Comparison of ENCODE assay signal across 9 cellular contexts in genomic region chr19:46716013-46716671, GRCh38. TPM values are rescaled to one million over a fixed set of nuclear protein-coding genes. Genes with fewer than 3 reads are reported as not detected.
DNase-seq lines count a peak whose midpoint lies in the region; ATAC-seq, FAIRE-seq and TF ChIP-seq lines count a peak whose summit lies in the region.
"Had no signal": no experiment of that assay in that cellular context is flagged by ENCODE, and none has a peak within 500 bp of the region (broad histone marks: within the 10 kb centered on the region; RNA-seq: fewer than 3 reads in every experiment).

No MANE protein-coding gene starts in this region.

- H3K9me3 ChIP-seq in Loucy (ENCODE audit: insufficient read depth, low read depth, low read length) (no peaks in the 10 kb centered on the region), K562 (replicated peaks; ENCODE audit: control insufficient read depth, insufficient read depth, low read depth, low read length) (no peaks in the 10 kb centered on the region), transverse colon (no peaks in the 10 kb centered on the region)

- H2AFZ ChIP-seq in Loucy (ENCODE audit: low read length) (no peak overlapping the region), K562 (ENCODE audit: low read depth, low read length) (peak overlapping the region; percentile 77; the same call in 1 of the 2 replicates)

- FAIRE-seq in K562 (lab: Jason Lieb, UNC) = no peak

- H4K20me1 ChIP-seq in Loucy (ENCODE audit: insufficient read depth, low read length, poor library complexity, severe bottlenecking) (peaks cover 31% of the 10 kb centered on the region), K562 (replicated peaks; ENCODE audit: control insufficient read depth, insufficient read depth, low read length) (peaks cover 4% of the 10 kb centered on the region; the same call in 1 of the 2 replicates)

- H3K4me2 ChIP-seq in Loucy (ENCODE audit: low read depth, low read length, poor library complexity, severe bottlenecking) (peak overlapping the region; percentile 98), K562 (ENCODE audit: insufficient read depth, low read length) (peak overlapping the region; percentile 94)

- peak; percentile 2 for ATAC-seq in K562
- ATAC-seq in GM21717 (IDR thresholded peaks at IDR 0.05; ENCODE audit: unreplicated experiment) = no peak

- peak overlapping the region; percentile 94 to 96 for H3K4me3 Mint-ChIP-seq in CD14-positive monocyte

- TF ChIP-seq POLR2A in K562 (conservative IDR thresholded peaks at IDR 0.05) = no peak
- no peak for TF ChIP-seq POLR2A in lower leg skin (IDR thresholded peaks at IDR 0.05)
- no peak for TF ChIP-seq POLR2A in transverse colon (IDR thresholded peaks at IDR 0.05)

- H3K4me1 ChIP-seq in Loucy (ENCODE audit: insufficient read depth, low read length, poor library complexity, severe bottlenecking) (peaks cover 52% of the 10 kb centered on the region), K562 (replicated peaks in 1 of 2; ENCODE audit: control insufficient read depth in 2 of 2, insufficient read depth in 2 of 2, low read length in 2 of 2) (peaks cover 22 to 60% of the 10 kb centered on the region in 2 experiments), transverse colon (peaks cover 20 to 41% (median 32%) of the 10 kb centered on the region in 4 donors)

- peaks cover 9 to 23% (median 13%) of the 10 kb centered on the region in 3 donors for H3K27me3 Mint-ChIP-seq in CD14-positive monocyte (ENCODE audit: low read depth in 3 of 3)

- intact Hi-C loops in CD14-positive monocyte (cut with micrococcal nuclease) (loop anchor here (2.0 to 10.0 kb wide), 2 partner anchors 15 to 101 kb away; no protein-coding TSS in a partner anchor), K562 (cut with micrococcal nuclease) (no loop called here), lower leg skin (cut with DNase I; ENCODE audit: low total_unique reads) (no loop called here), transverse colon (cut with DNase I; ENCODE audit: low total_unique reads) (no loop called here)

- H3K79me2 ChIP-seq in Loucy (ENCODE audit: insufficient read depth, low read length) (peaks cover 57% of the 10 kb centered on the region), K562 (ENCODE audit: control insufficient read depth, insufficient read depth, low read length) (peaks cover 27% of the 10 kb centered on the region)

- TF ChIP-seq EP300 in K562 (IDR thresholded peaks at IDR 0.05; ENCODE audit: low read length) (no peak), transverse colon (IDR thresholded peaks at IDR 0.05; ENCODE audit: low read depth) (no peak)

- CTCF ChIA-PET in K562 (lab: Yijun Ruan, JAX; ENCODE audit: low intra/inter-chr PET ratio) = no interaction called here

- peak overlapping the region in 6 of 7 donors; percentile 40 to 93 (median 90) for H3K27ac Mint-ChIP-seq in CD14-positive monocyte

- peaks cover 55% of the 10 kb centered on the region for H3K4me1 Mint-ChIP-seq in CD14-positive monocyte

- H3K36me3 Mint-ChIP-seq in CD14-positive monocyte = peaks cover 16 to 39% of the 10 kb centered on the region in 2 donors

- peaks cover 18% of the 10 kb centered on the region; the same call in 1 of the 2 replicates for H3K36me3 ChIP-seq in Loucy (ENCODE audit: insufficient read depth, low read length)
- peaks cover 33% of the 10 kb centered on the region; the same call in 2 of the 3 replicates for H3K36me3 ChIP-seq in K562 (ENCODE audit: control insufficient read depth, insufficient read depth, low read length)
- peaks cover 0 to 8% (median 0%) of the 10 kb centered on the region in 4 donors for H3K36me3 ChIP-seq in transverse colon

- H3K27me3 ChIP-seq in Loucy (ENCODE audit: insufficient read depth, low read length, poor library complexity, severe bottlenecking) (peaks cover 8% of the 10 kb centered on the region), K562 (ENCODE audit: control insufficient read depth in 2 of 2, insufficient read depth in 2 of 2, low read length in 2 of 2) (no peaks in the 10 kb centered on the region), transverse colon (no peaks in the 10 kb centered on the region)

- H3K9ac ChIP-seq in Loucy (ENCODE audit: low read depth, low read length, poor library complexity, severe bottlenecking) = peak overlapping the region; percentile 100
- peak overlapping the region; percentile 85 to 93 for H3K9ac ChIP-seq in K562 (ENCODE audit: insufficient read depth in 1 of 2, low read depth in 2 of 2, low read length in 2 of 2)

- TF ChIP-seq RAD21 in K562 (CRISPR knock-in tag; conservative IDR thresholded peaks at IDR 0.05 in 1 of 2, IDR thresholded peaks at IDR 0.05 in 1 of 2) = no peak

- peaks cover 0 to 3% (median 0%) of the 10 kb centered on the region in 7 donors for H3K9me3 Mint-ChIP-seq in CD14-positive monocyte

- BruUV-seq in K562 (replicated peaks; lab: Mats Ljungman, UMichigan) = no TSS peak

- peak overlapping the region; percentile 89 for H3K27ac ChIP-seq in K562 (ENCODE audit: extremely low read depth, low read depth, low read length)
- peak overlapping the region; percentile 95 to 96 (median 95) for H3K27ac ChIP-seq in transverse colon

- in situ Hi-C loops in K562 (cut with MboI) = no loop called here
- in situ Hi-C loops in transverse colon (cut with MboI; ENCODE audit: low pct_ligation_motif_present in 1 of 4, low pct_unique_long_range_greater_than_20kb in 1 of 4, low sequenced_read_pairs in 3 of 4) = no loop called here
- in situ Hi-C loops in G401 (cut with HindIII; ENCODE audit: low sequenced_read_pairs) = no loop called here

- TF ChIP-seq CTCF in CD14-positive monocyte (IDR thresholded peaks at IDR 0.05) = no peak
- TF ChIP-seq CTCF in Loucy (conservative IDR thresholded peaks at IDR 0.05; ENCODE audit: low read length) = peak; percentile 43
- TF ChIP-seq CTCF in K562 (IDR thresholded peaks at IDR 0.05 in 2 of 3, conservative IDR thresholded peaks at IDR 0.05 in 1 of 3; ENCODE audit: insufficient read depth in 2 of 3, low read depth in 1 of 3, low read length in 3 of 3) = peak in 2 of 3 experiments; percentile 7 to 22; a peak in 1 of 6 replicates
- TF ChIP-seq CTCF in lower leg skin (IDR thresholded peaks at IDR 0.05) = no peak
- TF ChIP-seq CTCF in transverse colon (IDR thresholded peaks at IDR 0.05) = no peak

- peaks cover 16% of the 10 kb centered on the region for H3F3A ChIP-seq in Loucy (ENCODE audit: low read depth)

- H3K9me2 ChIP-seq in Loucy (replicated peaks; ENCODE audit: low read depth, low read length) = no peaks in the 10 kb centered on the region

- POLR2A ChIA-PET in K562 (lab: Yijun Ruan, JAX) = interaction anchor here (0.6 to 2.7 kb wide), 10 partner anchors 9 to 115 kb away, joined by 3 to 7 read pairs (median 4); partner anchors contain the start of genes CALM3 and SLC1A5

- 2% methylated on average over 22 of the region's 42 CpGs for WGBS in K562 (ENCODE audit: insufficient coverage, low coverage, missing lambda C conversion rate)
- 2 to 3% methylated on average over 29 to 39 of the region's 42 CpGs for WGBS in lower leg skin, 2 donors
- 0% methylated on average over 25 of the region's 42 CpGs; no CpG with 5 or more reads in 1 of the 2 donors for WGBS in transverse colon (ENCODE audit: low coverage in 1 of 2), 2 donors

- no peaks in the 10 kb centered on the region for H3K9me1 ChIP-seq in K562 (ENCODE audit: control insufficient read depth, insufficient read depth, low read length)

- H3K4me3 ChIP-seq in Loucy (ENCODE audit: low read length, poor library complexity, severe bottlenecking) = peak overlapping the region; percentile 85
- H3K4me3 ChIP-seq in K562 = peak overlapping the region; percentile 70
- H3K4me3 ChIP-seq in lower leg skin (ENCODE audit: low read depth, poor library complexity, severe bottlenecking) = peak overlapping the region; percentile 72
- H3K4me3 ChIP-seq in transverse colon = peak overlapping the region; percentile 81 to 94 (median 92)

- peak; percentile 47 for DNase-seq in CD14-positive monocyte (ENCODE audit: low spot score)
- DNase-seq in K562 (ENCODE audit: extremely low read depth in 1 of 4, low spot score in 3 of 4) = peak; percentile 44 to 60 (median 50)
- DNase-seq in lower leg skin (ENCODE audit: low spot score in 2 of 2) = no peak
- peak; percentile 44 for DNase-seq in transverse colon
- DNase-seq in kidney tubule cell (ENCODE audit: low spot score) = no peak
- no peak for DNase-seq in G401 (ENCODE audit: low spot score)

RNA-seq across cellular contexts. Expression of gene PRKD2, which starts 0.8 kb away (rescaled TPM):
- polyA plus RNA-seq in CD14-positive monocyte (1 to 10 TPM; 6.5 to 8.1 TPM), K562 (2011; rRNA removed) (11.0 and 11.1 TPM in 2 replicates), K562 (2014; fragmentation: Illumina TruSeq; extraction: Trizol) (23.8 and 34.1 TPM in 2 replicates), K562 (2014; fragmentation: Nextera tagmentation; extraction: Ambion mirVana) (1 to 10 TPM; 1.8 to 4.9 TPM), K562 (2014; rRNA removed) (21.1 and 22.4 TPM in 2 replicates)
- 31.5 and 62.0 TPM in 2 replicates for total RNA-seq in K562 (2011; cell fraction: chromatin; rRNA removed; ENCODE audit: low replicate concordance)
- 35.2 and 35.7 TPM in 2 replicates for total RNA-seq in K562 (2011; cell fraction: nucleolus; rRNA removed)
- total RNA-seq in K562 (2011; cell fraction: nucleoplasm; rRNA removed) = 32.3 and 33.7 TPM in 2 replicates
- total RNA-seq in K562 (2014; rRNA removed) (29.2 and 35.1 TPM in 2 replicates), K562 (2014; rRNA removed; fragmentation: Illumina TruSeq; extraction: Trizol) (9.9 and 15.0 TPM in 2 replicates), K562 (2015; rRNA removed; fragmentation: Illumina TruSeq; extraction: Trizol) (14.9 and 19.0 TPM in 2 replicates), K562 (2021) (57.3 and 60.0 TPM in 2 replicates), lower leg skin (100 to 1,000 TPM in 1 of 4 donors, 10 to 100 TPM in 3; 52.6 to 120 (median 66.7) TPM), transverse colon (100 to 1,000 TPM in 1 of 4 donors, 10 to 100 TPM in 3; 40.1 to 201 (median 53.5) TPM)
- 11.6 and 24.2 TPM in 2 replicates for polyA plus RNA-seq in K562 (2011; cell fraction: cytosol; rRNA removed)
- polyA plus RNA-seq in K562 (2011; cell fraction: nucleus; rRNA removed) = 22.8 and 41.1 TPM in 2 replicates
- polyA plus RNA-seq in K562 (2012) = 36.8 and 42.8 TPM in 2 replicates
- polyA minus RNA-seq in K562 (2011; rRNA and poly(A)+ RNA removed) = 10.5 and 13.4 TPM in 2 replicates
- polyA minus RNA-seq in K562 (2011; cell fraction: cytosol; rRNA and poly(A)+ RNA removed) = 26.9 and 30.1 TPM in 2 replicates
- polyA minus RNA-seq in K562 (2011; cell fraction: nucleus; rRNA and poly(A)+ RNA removed) = 9.0 and 10.6 TPM in 2 replicates
- 14.6 and 19.9 TPM in 2 replicates for total RNA-seq in G401 (2014; rRNA removed; shearing (Covaris generic))

RNA-seq across cellular contexts. Expression of gene FKRP, which starts 29.7 kb away (rescaled TPM):
- polyA plus RNA-seq in CD14-positive monocyte (1 to 10 TPM; 2.1 to 2.7 TPM), K562 (2011; rRNA removed) (3.7 and 5.4 TPM in 2 replicates), K562 (2014; fragmentation: Illumina TruSeq; extraction: Trizol) (6.5 and 10.2 TPM in 2 replicates), K562 (2014; fragmentation: Nextera tagmentation; extraction: Ambion mirVana) (1 to 10 TPM in 1 of 2 experiments, under 1 TPM in 1; 0.68 to 1.1 TPM), K562 (2014; rRNA removed) (15.2 and 16.1 TPM in 2 replicates)
- 36.3 and 57.4 TPM in 2 replicates for total RNA-seq in K562 (2011; cell fraction: chromatin; rRNA removed; ENCODE audit: low replicate concordance)
- 33.4 and 35.1 TPM in 2 replicates for total RNA-seq in K562 (2011; cell fraction: nucleolus; rRNA removed)
- 38.6 TPM in 2 replicates for total RNA-seq in K562 (2011; cell fraction: nucleoplasm; rRNA removed)
- total RNA-seq in K562 (2014; rRNA removed) (8.2 and 11.3 TPM in 2 replicates), K562 (2014; rRNA removed; fragmentation: Illumina TruSeq; extraction: Trizol) (4.9 and 5.0 TPM in 2 replicates), K562 (2015; rRNA removed; fragmentation: Illumina TruSeq; extraction: Trizol) (7.3 and 7.6 TPM in 2 replicates), K562 (2021) (11.2 and 14.9 TPM in 2 replicates), lower leg skin (10 to 100 TPM in 3 of 4 donors, 1 to 10 TPM in 1; 9.4 to 16.1 (median 12.8) TPM), transverse colon (10 to 100 TPM in 3 of 4 donors, 1 to 10 TPM in 1; 9.7 to 16.1 (median 11.8) TPM)
- 4.9 and 11.1 TPM in 2 replicates for polyA plus RNA-seq in K562 (2011; cell fraction: cytosol; rRNA removed)
- 12.2 and 17.7 TPM in 2 replicates for polyA plus RNA-seq in K562 (2011; cell fraction: nucleus; rRNA removed)
- 14.0 and 18.1 TPM in 2 replicates for polyA plus RNA-seq in K562 (2012)
- polyA minus RNA-seq in K562 (2011; rRNA and poly(A)+ RNA removed) = 2.7 and 5.2 TPM in 2 replicates
- 3.1 and 6.5 TPM in 2 replicates for polyA minus RNA-seq in K562 (2011; cell fraction: cytosol; rRNA and poly(A)+ RNA removed)
- 4.4 and 7.3 TPM in 2 replicates for polyA minus RNA-seq in K562 (2011; cell fraction: nucleus; rRNA and poly(A)+ RNA removed)
- total RNA-seq in G401 (2014; rRNA removed; shearing (Covaris generic)) = 19.3 and 42.4 TPM in 2 replicates

RNA-seq across cellular contexts. Expression of gene STRN4, which starts 30.1 kb away (rescaled TPM):
- 10 to 100 TPM; 37.5 to 48.0 TPM for polyA plus RNA-seq in CD14-positive monocyte
- total RNA-seq in K562 (2011; cell fraction: chromatin; rRNA removed; ENCODE audit: low replicate concordance) = 149 and 335 TPM in 2 replicates
- total RNA-seq in K562 (2011; cell fraction: nucleolus; rRNA removed) = 167 and 175 TPM in 2 replicates
- 137 and 163 TPM in 2 replicates for total RNA-seq in K562 (2011; cell fraction: nucleoplasm; rRNA removed)
- total RNA-seq in K562 (2014; rRNA removed) = 66.9 and 71.0 TPM in 2 replicates
- total RNA-seq in K562 (2014; rRNA removed; fragmentation: Illumina TruSeq; extraction: Trizol) = 18.0 and 21.6 TPM in 2 replicates
- total RNA-seq in K562 (2015; rRNA removed; fragmentation: Illumina TruSeq; extraction: Trizol) = 36.9 and 39.2 TPM in 2 replicates
- 79.2 and 82.7 TPM in 2 replicates for total RNA-seq in K562 (2021)
- 42.8 and 60.4 TPM in 2 replicates for polyA plus RNA-seq in K562 (2011; rRNA removed)
- polyA plus RNA-seq in K562 (2011; cell fraction: cytosol; rRNA removed) = 74.0 and 145 TPM in 2 replicates
- 204 and 318 TPM in 2 replicates for polyA plus RNA-seq in K562 (2011; cell fraction: nucleus; rRNA removed)
- polyA plus RNA-seq in K562 (2012) = 52.1 and 70.7 TPM in 2 replicates
- polyA plus RNA-seq in K562 (2014; fragmentation: Illumina TruSeq; extraction: Trizol) = 34.8 and 63.9 TPM in 2 replicates
- 1 to 10 TPM in 1 of 2 experiments, under 1 TPM in 1; 0.62 to 1.7 TPM for polyA plus RNA-seq in K562 (2014; fragmentation: Nextera tagmentation; extraction: Ambion mirVana)
- polyA plus RNA-seq in K562 (2014; rRNA removed) = 81.4 and 83.7 TPM in 2 replicates
- polyA minus RNA-seq in K562 (2011; rRNA and poly(A)+ RNA removed) = 37.1 and 38.4 TPM in 2 replicates
- polyA minus RNA-seq in K562 (2011; cell fraction: cytosol; rRNA and poly(A)+ RNA removed) = 49.1 and 68.4 TPM in 2 replicates
- 61.9 and 64.6 TPM in 2 replicates for polyA minus RNA-seq in K562 (2011; cell fraction: nucleus; rRNA and poly(A)+ RNA removed)
- total RNA-seq in lower leg skin = 10 to 100 TPM; 81.5 to 97.6 (median 93.5) TPM
- 100 to 1,000 TPM in 3 of 4 donors, 10 to 100 TPM in 1; 81.6 to 306 (median 174) TPM for total RNA-seq in transverse colon
- total RNA-seq in G401 (2014; rRNA removed; shearing (Covaris generic)) = 118 and 134 TPM in 2 replicates

RNA-seq across cellular contexts. Expression of gene DACT3, which starts 55.2 kb away (rescaled TPM):
- polyA plus RNA-seq in CD14-positive monocyte (under 1 TPM; 0.05 to 0.09 TPM), K562 (2011; rRNA removed) (3.3 and 3.5 TPM in 2 replicates), K562 (2014; fragmentation: Illumina TruSeq; extraction: Trizol) (4.1 and 4.2 TPM in 2 replicates), K562 (2014; fragmentation: Nextera tagmentation; extraction: Ambion mirVana) (under 1 TPM; 0.67 to 0.83 TPM), K562 (2014; rRNA removed) (3.3 and 5.1 TPM in 2 replicates)
- total RNA-seq in K562 (2011; cell fraction: chromatin; rRNA removed; ENCODE audit: low replicate concordance) = 6.5 and 10.4 TPM in 2 replicates
- total RNA-seq in K562 (2011; cell fraction: nucleolus; rRNA removed) = 5.1 and 6.8 TPM in 2 replicates
- total RNA-seq in K562 (2011; cell fraction: nucleoplasm; rRNA removed) = 6.0 and 8.6 TPM in 2 replicates
- total RNA-seq in K562 (2014; rRNA removed) (4.7 and 6.5 TPM in 2 replicates), K562 (2014; rRNA removed; fragmentation: Illumina TruSeq; extraction: Trizol) (2.8 TPM in 2 replicates), K562 (2015; rRNA removed; fragmentation: Illumina TruSeq; extraction: Trizol) (2.3 and 2.5 TPM in 2 replicates), K562 (2021) (5.9 and 6.5 TPM in 2 replicates), lower leg skin (1 to 10 TPM; 1.3 to 4.1 (median 2.6) TPM), transverse colon (10 to 100 TPM in 1 of 4 donors, 1 to 10 TPM in 3; 5.3 to 27.1 (median 7.5) TPM)
- polyA plus RNA-seq in K562 (2011; cell fraction: cytosol; rRNA removed) = 3.0 and 6.0 TPM in 2 replicates
- 3.7 and 5.0 TPM in 2 replicates for polyA plus RNA-seq in K562 (2011; cell fraction: nucleus; rRNA removed)
- 1.3 and 2.1 TPM in 2 replicates for polyA plus RNA-seq in K562 (2012)
- polyA minus RNA-seq in K562 (2011; rRNA and poly(A)+ RNA removed) = 1.9 and 3.0 TPM in 2 replicates
- polyA minus RNA-seq in K562 (2011; cell fraction: cytosol; rRNA and poly(A)+ RNA removed) = 2.0 and 2.5 TPM in 2 replicates
- polyA minus RNA-seq in K562 (2011; cell fraction: nucleus; rRNA and poly(A)+ RNA removed) = 0.67 and 1.1 TPM in 2 replicates
- total RNA-seq in G401 (2014; rRNA removed; shearing (Covaris generic)) = 12.0 and 16.3 TPM in 2 replicates
- total RNA-seq: NCI-H460 had no signal

Comparison
In these comparisons a context has a peak if more than half of its experiments do, and no peak if none do; other contexts are left out.
1. DNase-seq: peak in CD14-positive monocyte (single experiment), K562 (4 of 4) and transverse colon (single experiment); none in lower leg skin (0 of 2), kidney tubule cell (single experiment) and G401 (single experiment).
2. CTCF ChIP-seq: peak in Loucy (single experiment) and K562 (2 of 3); none in CD14-positive monocyte (single experiment), lower leg skin (0 of 3) and transverse colon (0 of 5).
3. intact Hi-C loops: an anchor here in CD14-positive monocyte (2.0 to 10.0 kb wide); none called in K562, lower leg skin and transverse colon.
4. Peak in every context shown above with its lines, with median percentiles within 50 percentile points of each other: H3K4me3 ChIP-seq.